19 cellular contexts compared by ENCODE assay signal in the genomic region with DNA sequence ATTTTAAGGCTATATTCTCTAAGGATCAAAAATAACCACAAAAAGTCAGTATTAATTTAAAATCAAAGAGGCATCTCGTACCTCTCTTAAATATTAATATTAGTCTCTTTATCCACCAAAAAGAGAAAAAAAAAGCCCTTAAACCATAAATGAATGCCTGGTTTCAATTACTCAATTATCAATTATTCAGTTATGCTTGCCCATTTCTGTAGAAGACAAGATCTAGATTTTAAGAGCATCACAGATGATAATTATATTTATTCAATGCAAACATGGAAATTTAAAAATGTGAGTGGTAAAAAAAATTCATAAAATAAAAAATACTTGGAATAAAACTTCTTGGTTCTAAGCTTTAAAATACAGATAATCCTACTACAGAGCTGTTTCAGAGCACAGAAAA.
"Had no signal": no experiment of that assay in that cellular context is flagged by ENCODE, and none has a peak within 500 bp of the region (broad histone marks: within the 10 kb centered on the region; RNA-seq: fewer than 3 reads in every experiment).

No MANE protein-coding gene starts in this region.

- H3K4me3 Mint-ChIP-seq: activated CD4-positive, alpha-beta T cell treated with anti-CD3 and anti-CD28 coated beads, Interleukin-2, amount 10 ng/mL, durations not matched to agents 7 days and 5 days; activated naive CD8-positive, alpha-beta T cell treated with anti-CD3 and anti-CD28 coated beads, Interleukin-2, amount 50 U/mL, for 24 hours; neural progenitor cell; stimulated activated naive B cell treated with anti-CD40 and anti-IgM and Interleukin-4, amounts not matched to agents 10 μg/mL and 1 μg/mL and 100 μg/mL, for 72 hours had no signal

- H3K27ac Mint-ChIP-seq: activated CD4-positive, alpha-beta T cell treated with anti-CD3 and anti-CD28 coated beads, Interleukin-2, amount 10 ng/mL, durations not matched to agents 7 days and 5 days; activated naive CD8-positive, alpha-beta T cell treated with anti-CD3 and anti-CD28 coated beads, Interleukin-2, amount 50 U/mL, for 24 hours; neural progenitor cell; stimulated activated naive B cell treated with anti-CD40 and anti-IgM and Interleukin-4, amounts not matched to agents 10 μg/mL and 1 μg/mL and 100 μg/mL, for 72 hours had no signal

- DNase-seq: activated CD4-positive, alpha-beta T cell treated with anti-CD3 and anti-CD28 coated beads, Interleukin-2, amount 10 ng/mL, durations not matched to agents 7 days and 5 days; activated CD8-positive, alpha-beta memory T cell treated with anti-CD3 and anti-CD28 coated beads for 24 hours; activated CD8-positive, alpha-beta memory T cell treated with anti-CD3 and anti-CD28 coated beads, Interleukin-2, amount 50 U/mL, for 48 hours; activated naive CD8-positive, alpha-beta T cell treated with anti-CD3 and anti-CD28 coated beads, Interleukin-2, amount 50 U/mL, for 24 hours; aorta; brain microvascular endothelial cell; effector CD8-positive, alpha-beta T cell; left colon; midbrain; right lobe of liver; SIG-M5; stimulated activated CD4-positive, alpha-beta T cell treated with anti-CD3 and anti-CD28 coated beads, Interleukin-4, amount 100 ng/mL, for 4 hours; stimulated activated naive B cell treated with anti-CD40 and anti-IgM and Interleukin-4, amounts not matched to agents 10 μg/mL and 1 μg/mL and 100 μg/mL, for 72 hours; upper lobe of left lung had no signal

- H3K27ac ChIP-seq: brain microvascular endothelial cell, gastroesophageal sphincter, neural progenitor cell, right lobe of liver, thoracic aorta had no signal

- H3K9me3 ChIP-seq: gastroesophageal sphincter, right lobe of liver, thoracic aorta, upper lobe of left lung had no signal

- H3K27me3 ChIP-seq: brain microvascular endothelial cell, gastroesophageal sphincter, neural progenitor cell, right lobe of liver, upper lobe of left lung had no signal

- ATAC-seq: activated naive CD8-positive, alpha-beta T cell treated with anti-CD3 and anti-CD28 coated beads, Interleukin-2, amount 50 U/mL, for 24 hours; esophagus mucosa; gastroesophageal sphincter; left colon; right lobe of liver; stimulated activated naive B cell treated with anti-CD40 and anti-IgM and Interleukin-4, amounts not matched to agents 10 μg/mL and 1 μg/mL and 100 μg/mL, for 72 hours had no signal

- H3K36me3 ChIP-seq: brain microvascular endothelial cell, neural progenitor cell had no signal

- H3K4me3 ChIP-seq: gastroesophageal sphincter, lung, neural progenitor cell, right lobe of liver, thoracic aorta, upper lobe of left lung had no signal

- H3K9me3 Mint-ChIP-seq: activated CD4-positive, alpha-beta T cell treated with anti-CD3 and anti-CD28 coated beads, Interleukin-2, amount 10 ng/mL, durations not matched to agents 7 days and 5 days; activated naive CD8-positive, alpha-beta T cell treated with anti-CD3 and anti-CD28 coated beads, Interleukin-2, amount 50 U/mL, for 24 hours; neural progenitor cell; stimulated activated naive B cell treated with anti-CD40 and anti-IgM and Interleukin-4, amounts not matched to agents 10 μg/mL and 1 μg/mL and 100 μg/mL, for 72 hours had no signal

- H3K27me3 Mint-ChIP-seq: activated CD4-positive, alpha-beta T cell treated with anti-CD3 and anti-CD28 coated beads, Interleukin-2, amount 10 ng/mL, durations not matched to agents 7 days and 5 days; activated naive CD8-positive, alpha-beta T cell treated with anti-CD3 and anti-CD28 coated beads, Interleukin-2, amount 50 U/mL, for 24 hours; stimulated activated naive B cell treated with anti-CD40 and anti-IgM and Interleukin-4, amounts not matched to agents 10 μg/mL and 1 μg/mL and 100 μg/mL, for 72 hours had no signal

- H3K36me3 Mint-ChIP-seq: neural progenitor cell had no signal
